Comparison of ENCODE assay signal across 22 cellular contexts in the genomic region with DNA sequence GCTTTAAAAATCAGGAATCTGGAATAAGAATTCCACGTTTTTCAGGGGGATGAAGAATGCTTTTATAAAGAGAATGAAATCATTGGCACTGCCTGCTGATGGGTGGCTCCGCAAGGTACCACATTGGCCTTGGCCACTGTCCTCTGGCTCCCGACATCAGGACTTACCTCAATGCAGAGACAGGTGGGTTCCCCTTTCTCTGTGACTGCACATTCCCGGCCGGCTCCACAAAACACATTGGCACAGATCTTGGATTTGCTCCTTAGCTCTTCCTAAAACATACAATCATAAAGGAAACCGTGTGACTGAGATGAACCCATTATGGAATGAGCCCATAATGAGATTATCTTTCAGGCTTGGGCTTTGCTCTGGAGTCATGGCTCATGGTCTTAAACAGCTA. TPM values are rescaled to one million over a fixed set of nuclear protein-coding genes. Genes with fewer than 3 reads are reported as not detected.
"Had no signal": no experiment of that assay in that cellular context is flagged by ENCODE, and none has a peak within 500 bp of the region (broad histone marks: within the 10 kb centered on the region; RNA-seq: fewer than 3 reads in every experiment).

No MANE protein-coding gene starts in this region.

- H3K27me3 ChIP-seq: body of pancreas, colonic mucosa, gastrocnemius medialis, sigmoid colon, spleen, testis, upper lobe of right lung had no signal

- H3K9me3 ChIP-seq: body of pancreas, colonic mucosa, gastrocnemius medialis, sigmoid colon, spleen, testis, upper lobe of right lung had no signal

- H3K36me3 ChIP-seq: colonic mucosa, gastrocnemius medialis had no signal

- H3K4me3 ChIP-seq: body of pancreas, colonic mucosa, gastrocnemius medialis, sigmoid colon, spleen, testis, upper lobe of right lung had no signal

- H3K27ac ChIP-seq: body of pancreas, colonic mucosa, gastrocnemius medialis, parathyroid adenoma, testis had no signal

- H3K79me2 ChIP-seq: parathyroid adenoma had no signal

- H3K9ac ChIP-seq: parathyroid adenoma had no signal

- ATAC-seq: activated CD8-positive, alpha-beta memory T cell treated with anti-CD3 and anti-CD28 coated beads, Interleukin-2, amount 10 ng/mL, durations not matched to agents 7 days and 5 days; body of pancreas; gastrocnemius medialis; naive thymus-derived CD8-positive, alpha-beta T cell; stimulated activated memory B cell treated with anti-CD40 and anti-IgM and Interleukin-4, amounts not matched to agents 10 μg/mL and 1 μg/mL and 100 μg/mL, for 72 hours; upper lobe of right lung had no signal

- H2AFZ ChIP-seq: parathyroid adenoma had no signal

- DNase-seq: activated B cell treated with CpG ODN at 0.5 μM for 24 hours; activated CD4-positive, alpha-beta memory T cell treated with anti-CD3 and anti-CD28 coated beads, Interleukin-2, amount 10 ng/mL, durations not matched to agents 7 days and 5 days; activated CD4-positive, alpha-beta T cell treated with anti-CD3 and anti-CD28 coated beads for 48 hours; activated CD8-positive, alpha-beta memory T cell treated with anti-CD3 and anti-CD28 coated beads, Interleukin-2, amount 10 ng/mL, durations not matched to agents 7 days and 5 days; activated naive CD8-positive, alpha-beta T cell treated with anti-CD3 and anti-CD28 coated beads, Interleukin-2, amount 10 ng/mL, durations not matched to agents 7 days and 5 days; body of pancreas; central memory CD4-positive, alpha-beta T cell; colonic mucosa; erythroblast; gastrocnemius medialis; immature natural killer cell; kidney glomerular epithelial cell; mesendoderm; naive thymus-derived CD8-positive, alpha-beta T cell; sigmoid colon; spleen; stimulated activated CD4-positive, alpha-beta T cell treated with anti-CD3 and anti-CD28 coated beads, Interleukin-4, amount 100 ng/mL, for 4 hours; T-helper 2 cell; testis; upper lobe of right lung had no signal

RNA-seq across cellular contexts. Expression of a gene that starts 35.0 kb away (rescaled TPM):
- total RNA-seq: activated B cell treated with CpG ODN at 0.5 μM for 24 hours had no signal
